8 cellular contexts compared by ENCODE assay signal in genomic region chr10:115432188-115432819, GRCh38.
DNase-seq lines count a peak whose midpoint lies in the region; ATAC-seq and TF ChIP-seq lines count a peak whose summit lies in the region.

No MANE protein-coding gene starts in this region.

- no peak overlapping the region for H2BK5ac ChIP-seq in mesenchymal stem cell (ENCODE audit: low read depth, low read length, poor library complexity, severe bottlenecking)

- H3K23ac ChIP-seq in mesenchymal stem cell (ENCODE audit: low read length in 2 of 2) = no peak overlapping the region

- TF ChIP-seq CTCF in DND-41 (IDR thresholded peaks at IDR 0.05; ENCODE audit: borderline replicate concordance, extremely low read depth, low read length, poor library complexity, severe bottlenecking) = peak; percentile 30

- no peak overlapping the region for H2BK15ac ChIP-seq in mesenchymal stem cell (ENCODE audit: low read depth, poor library complexity, severe bottlenecking)

- H2BK12ac ChIP-seq in mesenchymal stem cell (ENCODE audit: low read length in 2 of 2) = no peak overlapping the region

- WGBS in mesenchymal stem cell = no CpG with 5 or more reads among the region's 4 CpGs

- no peaks in the 10 kb centered on the region for H3K9me3 ChIP-seq in DND-41 (ENCODE audit: insufficient read depth, low read length, severe bottlenecking)
- peaks cover 3% of the 10 kb centered on the region for H3K9me3 ChIP-seq in adipocyte (ENCODE audit: control insufficient read depth, low read length)
- no peaks in the 10 kb centered on the region for H3K9me3 ChIP-seq in mesenchymal stem cell (ENCODE audit: control insufficient read depth, low read length)

- no peaks in the 10 kb centered on the region for H3K79me1 ChIP-seq in mesenchymal stem cell (replicated peaks; ENCODE audit: low read length, poor library complexity, severe bottlenecking)

- H3K79me2 ChIP-seq in DND-41 (ENCODE audit: insufficient read depth, low read length) = no peaks in the 10 kb centered on the region

- H2AFZ ChIP-seq in DND-41 (ENCODE audit: low read depth, low read length) (no peak overlapping the region), mesenchymal stem cell (ENCODE audit: low read depth, low read length) (no peak overlapping the region)

- no peak overlapping the region for H2BK120ac ChIP-seq in mesenchymal stem cell (ENCODE audit: low read depth, low read length)

- H3K27ac ChIP-seq in DND-41 (ENCODE audit: low read length) (no peak overlapping the region), mesenchymal stem cell (ENCODE audit: low read length, poor library complexity, severe bottlenecking) (no peak overlapping the region)

- H4K8ac ChIP-seq in mesenchymal stem cell (ENCODE audit: low read length) = no peak overlapping the region

- H3K4me3 ChIP-seq in DND-41 (ENCODE audit: low read depth in 1 of 2, low read length in 2 of 2) (no peak overlapping the region), adipocyte (ENCODE audit: low read length) (no peak overlapping the region), mesenchymal stem cell (ENCODE audit: insufficient read depth in 1 of 2, low read depth in 1 of 2, low read length in 2 of 2) (no peak overlapping the region)

- no peak for ATAC-seq in DND-41 (ENCODE audit: insufficient read depth, low read depth)
- ATAC-seq in GM19324 (IDR thresholded peaks at IDR 0.05; ENCODE audit: low FRiP score, unreplicated experiment) = no peak

- H3K27me3 ChIP-seq in DND-41 (ENCODE audit: insufficient read depth, low read length, poor library complexity) (no peaks in the 10 kb centered on the region), adipocyte (replicated peaks; ENCODE audit: control insufficient read depth, insufficient read depth, low read length) (no peaks in the 10 kb centered on the region), mesenchymal stem cell (ENCODE audit: control insufficient read depth in 1 of 2, insufficient read depth in 1 of 2, low read length in 2 of 2) (no peaks in the 10 kb centered on the region)

- H4K91ac ChIP-seq in mesenchymal stem cell (ENCODE audit: low read length) = no peak overlapping the region

- DNase-seq in DND-41 (no peak), KBM-7 (peak; percentile 14), adipocyte (ENCODE audit: low read depth) (peak; percentile 64), mesenchymal stem cell (peak; percentile 43), DMS79 treated with DMSO at 0.1 percent for 48 hours (lab: John Stamatoyannopoulos, UW) (no peak), NCI-H345 treated with DMSO at 0.1 percent for 48 hours (lab: John Stamatoyannopoulos, UW; ENCODE audit: unreplicated experiment) (no peak)
- no peak for DNase-seq in stimulated activated CD4-positive, alpha-beta T cell treated with anti-CD3 and anti-CD28 coated beads, Interleukin-2, amount 100 ng/mL, for 24 hours

- H3K14ac ChIP-seq in mesenchymal stem cell (ENCODE audit: low read length in 2 of 2) = no peak overlapping the region

- no peaks in the 10 kb centered on the region for H4K20me1 ChIP-seq in DND-41 (ENCODE audit: insufficient read depth, low read length)

- in situ Hi-C loops in KBM-7 (cut with MboI; ENCODE audit: low pct_unique_long_range_greater_than_20kb, low sequenced_read_pairs) = no loop called here

- no peak overlapping the region for H3K18ac ChIP-seq in mesenchymal stem cell (ENCODE audit: low read depth in 1 of 2, low read length in 2 of 2)

- no peak overlapping the region for H2AK5ac ChIP-seq in mesenchymal stem cell (ENCODE audit: low read length, severe bottlenecking)

- H3K36me3 ChIP-seq in DND-41 (ENCODE audit: insufficient read depth, low read length) (no peaks in the 10 kb centered on the region), adipocyte (ENCODE audit: control insufficient read depth, insufficient read depth, low read length, severe bottlenecking) (no peaks in the 10 kb centered on the region), mesenchymal stem cell (ENCODE audit: control insufficient read depth in 1 of 2, insufficient read depth in 2 of 2, low read depth in 1 of 2, low read length in 2 of 2) (no peaks in the 10 kb centered on the region)

- no peak overlapping the region for H3K4ac ChIP-seq in mesenchymal stem cell (ENCODE audit: low read depth in 1 of 2, low read length in 2 of 2)

- H3K9ac ChIP-seq in DND-41 (ENCODE audit: low read depth, low read length) = no peak overlapping the region
- no peak overlapping the region for H3K9ac ChIP-seq in adipocyte (ENCODE audit: low read length)
- H3K9ac ChIP-seq in mesenchymal stem cell (ENCODE audit: low read length) = no peak overlapping the region

- no peak overlapping the region for H3K4me2 ChIP-seq in DND-41 (ENCODE audit: insufficient read depth, low read length)
- no peak overlapping the region for H3K4me2 ChIP-seq in mesenchymal stem cell (ENCODE audit: low read length, poor library complexity, severe bottlenecking)

- H3K4me1 ChIP-seq in DND-41 (ENCODE audit: insufficient read depth, low read length) = no peaks in the 10 kb centered on the region
- no peaks in the 10 kb centered on the region for H3K4me1 ChIP-seq in adipocyte (ENCODE audit: control insufficient read depth, insufficient read depth, low read length)
- no peaks in the 10 kb centered on the region for H3K4me1 ChIP-seq in mesenchymal stem cell (ENCODE audit: control insufficient read depth, insufficient read depth, low read depth, low read length)

Comparison
In these comparisons a context has a peak if more than half of its experiments do, and no peak if none do; other contexts are left out.
1. DNase-seq: peak in KBM-7 (single experiment), adipocyte (single experiment) and mesenchymal stem cell (single experiment); none in DND-41 (single experiment), DMS79 treated with DMSO at 0.1 percent for 48 hours (single experiment), stimulated activated CD4-positive, alpha-beta T cell treated with anti-CD3 and anti-CD28 coated beads, Interleukin-2, amount 100 ng/mL, for 24 hours (0 of 2) and NCI-H345 treated with DMSO at 0.1 percent for 48 hours (single experiment).